ENCODE assay signal across 13 cellular contexts in genomic region chr11:118341749-118342489, GRCh38. TPM values are rescaled to one million over a fixed set of nuclear protein-coding genes. Genes with fewer than 3 reads are reported as not detected.
DNase-seq lines count a peak whose midpoint lies in the region; ATAC-seq and TF ChIP-seq lines count a peak whose summit lies in the region.
"Had no signal": no experiment of that assay in that cellular context is flagged by ENCODE, and none has a peak within 500 bp of the region (broad histone marks: within the 10 kb centered on the region; RNA-seq: fewer than 3 reads in every experiment).

No MANE protein-coding gene starts in this region.

- H3K9me3 ChIP-seq in DND-41 (ENCODE audit: insufficient read depth, low read length, severe bottlenecking) (no peaks in the 10 kb centered on the region), OCI-LY1 (ENCODE audit: low read length) (no peaks in the 10 kb centered on the region)

- H3K4me3 ChIP-seq in DND-41 (ENCODE audit: low read depth in 1 of 2, low read length in 2 of 2) (peak overlapping the region; percentile 52 to 79), OCI-LY1 (ENCODE audit: low read depth, low read length, poor library complexity, severe bottlenecking) (peak overlapping the region; percentile 47)

- peak overlapping the region; percentile 70 for H3K4me2 ChIP-seq in DND-41 (ENCODE audit: insufficient read depth, low read length)
- peak overlapping the region; percentile 38 for H3K4me2 ChIP-seq in OCI-LY1 (ENCODE audit: low read length)

- H3K9me3 Mint-ChIP-seq in natural killer cell (no peaks in the 10 kb centered on the region), endothelial cell (ENCODE audit: unreplicated experiment) (no peaks in the 10 kb centered on the region)
- H3K9me3 Mint-ChIP-seq: activated B cell treated with CpG ODN at 0.5 μM for 24 hours had no signal

- H3K27ac ChIP-seq in DND-41 (ENCODE audit: low read length) (peak overlapping the region; percentile 98), OCI-LY1 (ENCODE audit: low read depth, low read length, poor library complexity, severe bottlenecking) (peak overlapping the region; percentile 75)

- H3K27me3 Mint-ChIP-seq in natural killer cell (ENCODE audit: low read depth in 2 of 2), result no peaks in the 10 kb centered on the region
- peaks cover 5% of the 10 kb centered on the region for H3K27me3 Mint-ChIP-seq in endothelial cell (ENCODE audit: unreplicated experiment)

- H3K9ac ChIP-seq in DND-41 (ENCODE audit: low read depth, low read length) (peak overlapping the region; percentile 83), OCI-LY1 (ENCODE audit: low read length) (peak overlapping the region; percentile 41; the same call in 1 of the 2 replicates)

- H3K4me3 Mint-ChIP-seq in natural killer cell (peak overlapping the region; percentile 29), endothelial cell (ENCODE audit: unreplicated experiment) (no peak overlapping the region)
- H3K4me3 Mint-ChIP-seq: activated B cell treated with CpG ODN at 0.5 μM for 24 hours had no signal

- ATAC-seq in DND-41 (ENCODE audit: insufficient read depth, low read depth), result no peak
- no peak for ATAC-seq in natural killer cell

- H3K4me1 Mint-ChIP-seq in natural killer cell (peaks cover 40 to 44% of the 10 kb centered on the region in 2 donors), endothelial cell (ENCODE audit: unreplicated experiment) (peaks cover 2% of the 10 kb centered on the region)

- peaks cover 34% of the 10 kb centered on the region for H4K20me1 ChIP-seq in DND-41 (ENCODE audit: insufficient read depth, low read length)
- no peaks in the 10 kb centered on the region for H4K20me1 ChIP-seq in OCI-LY1 (ENCODE audit: insufficient read depth, low read length)

- H3K36me3 ChIP-seq in DND-41 (ENCODE audit: insufficient read depth, low read length) (peaks cover 65% of the 10 kb centered on the region), OCI-LY1 (ENCODE audit: insufficient read depth, low read length) (no peaks in the 10 kb centered on the region)

- H3K79me2 ChIP-seq in DND-41 (ENCODE audit: insufficient read depth, low read length) (peaks cover 94% of the 10 kb centered on the region), OCI-LY1 (ENCODE audit: insufficient read depth, low read length) (no peaks in the 10 kb centered on the region)

- DNase-seq in DND-41, result peak; percentile 50
- peak; percentile 24 for DNase-seq in central memory CD4-positive, alpha-beta T cell
- DNase-seq in natural killer cell, result no peak
- no peak for DNase-seq in endothelial cell (ENCODE audit: low spot score)
- DNase-seq in HUDEP-2 (lab: John Stamatoyannopoulos, UW; ENCODE audit: unreplicated experiment in 76 of 76), result no peak
- no peak for DNase-seq in DMS 273 (lab: John Stamatoyannopoulos, UW; ENCODE audit: unreplicated experiment)
- DNase-seq: activated B cell treated with CpG ODN at 0.5 μM for 24 hours, head of caudate nucleus, islet precursor cell, NCI-H1694, NCI-H446 had no signal

- no peaks in the 10 kb centered on the region for H3K9me2 ChIP-seq in OCI-LY1 (ENCODE audit: low read depth, low read length)

- H3K36me3 Mint-ChIP-seq in natural killer cell (no peaks in the 10 kb centered on the region), endothelial cell (ENCODE audit: low read depth, unreplicated experiment) (no peaks in the 10 kb centered on the region)

- no peak overlapping the region for H2AFZ ChIP-seq in DND-41 (ENCODE audit: low read depth, low read length)
- no peak overlapping the region for H2AFZ ChIP-seq in OCI-LY1 (ENCODE audit: low read length)

- H3F3A ChIP-seq in OCI-LY1 (ENCODE audit: insufficient read depth, low read length), result no peaks in the 10 kb centered on the region

- H3K27ac Mint-ChIP-seq in natural killer cell, result peak overlapping the region; percentile 41 to 95
- no peak overlapping the region for H3K27ac Mint-ChIP-seq in endothelial cell (ENCODE audit: unreplicated experiment)
- H3K27ac Mint-ChIP-seq: activated B cell treated with CpG ODN at 0.5 μM for 24 hours had no signal

- peak; percentile 16 for TF ChIP-seq CTCF in DND-41 (IDR thresholded peaks at IDR 0.05; ENCODE audit: borderline replicate concordance, extremely low read depth, low read length, poor library complexity, severe bottlenecking)
- no peak for TF ChIP-seq CTCF in OCI-LY1 (IDR thresholded peaks at IDR 0.05; ENCODE audit: low read length)
- TF ChIP-seq CTCF in natural killer cell (IDR thresholded peaks at IDR 0.05), result no peak
- TF ChIP-seq CTCF in endothelial cell (IDR thresholded peaks at IDR 0.05; ENCODE audit: unreplicated experiment), result no peak

- H3K27me3 ChIP-seq in DND-41 (ENCODE audit: insufficient read depth, low read length, poor library complexity) (no peaks in the 10 kb centered on the region), OCI-LY1 (ENCODE audit: insufficient read depth, low read length) (no peaks in the 10 kb centered on the region)

- intact Hi-C loops in natural killer cell (cut with micrococcal nuclease), result no loop called here

- H3K4me1 ChIP-seq in DND-41 (ENCODE audit: insufficient read depth, low read length), result peaks cover 62% of the 10 kb centered on the region
- H3K4me1 ChIP-seq in OCI-LY1 (ENCODE audit: insufficient read depth, low read length, severe bottlenecking), result peaks cover 61% of the 10 kb centered on the region

RNA-seq across cellular contexts. Expression of gene CD3D, which starts 0.6 kb away (rescaled TPM):
- total RNA-seq in natural killer cell (10 to 100 TPM; 11.6 to 84.1 (median 12.0) TPM), endothelial cell (ENCODE audit: unreplicated experiment) (not detected)
- total RNA-seq: temporal lobe had no signal

RNA-seq across cellular contexts. Expression of gene CD3G, which starts 2.2 kb away (rescaled TPM):
- 10 to 100 TPM in 1 of 3 donors, 1 to 10 TPM in 2; 7.6 to 52.1 (median 8.2) TPM for total RNA-seq in natural killer cell
- not detected for total RNA-seq in endothelial cell (ENCODE audit: unreplicated experiment)
- total RNA-seq: activated B cell treated with CpG ODN at 0.5 μM for 24 hours had no signal

RNA-seq across cellular contexts. Expression of gene UBE4A, which starts 17.5 kb away (rescaled TPM):
- total RNA-seq in natural killer cell (10 to 100 TPM; 35.1 to 43.9 (median 37.0) TPM), endothelial cell (ENCODE audit: unreplicated experiment) (32.0 TPM)

RNA-seq across cellular contexts. Expression of gene CD3E, which starts 37.4 kb away (rescaled TPM):
- total RNA-seq in natural killer cell (100 to 1,000 TPM in 2 of 3 donors, 10 to 100 TPM in 1; 31.6 to 322 (median 155) TPM), endothelial cell (ENCODE audit: unreplicated experiment) (not detected)
- total RNA-seq: temporal lobe had no signal

RNA-seq across cellular contexts. Expression of gene ATP5MG, which starts 59.5 kb away (rescaled TPM):
- total RNA-seq in natural killer cell (100 to 1,000 TPM in 2 of 3 donors, 10 to 100 TPM in 1; 90.3 to 135 (median 107) TPM), endothelial cell (ENCODE audit: unreplicated experiment) (280 TPM)

Comparison
In these comparisons a context has a peak if more than half of its experiments do, and no peak if none do; other contexts are left out.
1. DNase-seq: peak in DND-41 (single experiment) and central memory CD4-positive, alpha-beta T cell (single experiment); none in natural killer cell (single experiment), endothelial cell (single experiment), HUDEP-2 (0 of 76) and DMS 273 (single experiment).